In genomic region chr10:71939304-71939703, GRCh38 we compare ENCODE assay signal across 22 cellular contexts. TPM values are rescaled to one million over a fixed set of nuclear protein-coding genes. Genes with fewer than 3 reads are reported as not detected.
"Had no signal": no experiment of that assay in that cellular context is flagged by ENCODE, and none has a peak within 500 bp of the region (broad histone marks: within the 10 kb centered on the region; RNA-seq: fewer than 3 reads in every experiment).

No MANE protein-coding gene starts in this region.

- H3K27me3 ChIP-seq: brain microvascular endothelial cell, dorsolateral prefrontal cortex, stomach had no signal

- H3K27me3 Mint-ChIP-seq: T-helper 17 cell, type B pancreatic cell had no signal

- H3K36me3 Mint-ChIP-seq: WTC11 had no signal

- H3K4me1 ChIP-seq: parathyroid adenoma, stomach had no signal

- H3K27ac ChIP-seq: brain microvascular endothelial cell, dorsolateral prefrontal cortex, epithelial cell of prostate, parathyroid adenoma, stomach had no signal

- ATAC-seq: activated CD8-positive, alpha-beta T cell treated with anti-CD3 and anti-CD28 coated beads for 36 hours; sciatic nerve; T-helper 17 cell; WTC11 had no signal

- H3K27ac Mint-ChIP-seq: activated CD4-positive, alpha-beta T cell treated with anti-CD3 and anti-CD28 coated beads, Interleukin-2, amount 10 ng/mL, durations not matched to agents 24 days and 14 days; activated CD8-positive, alpha-beta T cell treated with anti-CD3 and anti-CD28 coated beads for 36 hours; activated naive CD4-positive, alpha-beta T cell treated with anti-CD3 and anti-CD28 coated beads, Interleukin-2, amount 10 ng/mL, durations not matched to agents 7 days and 5 days; activated naive CD8-positive, alpha-beta T cell treated with anti-CD3 and anti-CD28 coated beads, Interleukin-2, amount 50 U/mL, for 24 hours; endodermal cell; nephron; T-helper 17 cell; type B pancreatic cell; WTC11 had no signal

- DNase-seq: activated CD4-positive, alpha-beta T cell treated with anti-CD3 and anti-CD28 coated beads, Interleukin-2, amount 10 ng/mL, durations not matched to agents 24 days and 14 days; activated CD8-positive, alpha-beta memory T cell treated with anti-CD3 and anti-CD28 coated beads, Interleukin-2, amount 50 U/mL, for 4 hours; activated CD8-positive, alpha-beta T cell treated with anti-CD3 and anti-CD28 coated beads for 36 hours; activated effector memory CD4-positive, alpha-beta T cell treated with Interleukin-2 at 50 U/mL for 16 hours; activated naive CD4-positive, alpha-beta T cell treated with anti-CD3 and anti-CD28 coated beads, Interleukin-2, amount 10 ng/mL, durations not matched to agents 7 days and 5 days; activated naive CD8-positive, alpha-beta T cell treated with anti-CD3 and anti-CD28 coated beads, Interleukin-2, amount 50 U/mL, for 24 hours; activated T-cell treated with anti-CD3 and anti-CD28 coated beads, Interleukin-2, amount 50 U/mL, for 4 hours; aorta; brain microvascular endothelial cell; central memory CD4-positive, alpha-beta T cell; dorsolateral prefrontal cortex; endodermal cell; stimulated activated CD4-positive, alpha-beta T cell treated with anti-CD3 and anti-CD28 coated beads, Interleukin-4, amount 100 ng/mL, for 1 hour; stomach; T-helper 17 cell had no signal

- H3K4me1 Mint-ChIP-seq: endodermal cell, nephron, WTC11 had no signal

- H3K4me3 ChIP-seq: dorsolateral prefrontal cortex, smooth muscle cell, stomach had no signal

- H3K36me3 ChIP-seq: brain microvascular endothelial cell, stomach had no signal

- H3K4me3 Mint-ChIP-seq: activated CD4-positive, alpha-beta T cell treated with anti-CD3 and anti-CD28 coated beads, Interleukin-2, amount 10 ng/mL, durations not matched to agents 24 days and 14 days; activated CD8-positive, alpha-beta T cell treated with anti-CD3 and anti-CD28 coated beads for 36 hours; activated naive CD4-positive, alpha-beta T cell treated with anti-CD3 and anti-CD28 coated beads, Interleukin-2, amount 10 ng/mL, durations not matched to agents 7 days and 5 days; activated naive CD8-positive, alpha-beta T cell treated with anti-CD3 and anti-CD28 coated beads, Interleukin-2, amount 50 U/mL, for 24 hours; activated T-cell treated with anti-CD3 and anti-CD28 coated beads, Interleukin-2, amount 50 U/mL, for 4 hours; endodermal cell; nephron; type B pancreatic cell; WTC11 had no signal

RNA-seq across cellular contexts. Expression of gene CHST3, which starts 24.9 kb away (rescaled TPM):
- total RNA-seq: T-helper 17 cell had no signal
